In genomic region chr5:140040358-140040757, GRCh38 we compare ENCODE assay signal across 22 cellular contexts. TPM values are rescaled to one million over a fixed set of nuclear protein-coding genes. Genes with fewer than 3 reads are reported as not detected.
DNase-seq lines count a peak whose midpoint lies in the region; ATAC-seq and TF ChIP-seq lines count a peak whose summit lies in the region.
"Had no signal": no experiment of that assay in that cellular context is flagged by ENCODE, and none has a peak within 500 bp of the region (broad histone marks: within the 10 kb centered on the region; RNA-seq: fewer than 3 reads in every experiment).

No MANE protein-coding gene starts in this region.

- H3K4me1 ChIP-seq in cardiac muscle cell (ENCODE audit: low read depth) (peaks cover 61% of the 10 kb centered on the region), right atrium auricular region (peaks cover 0 to 53% of the 10 kb centered on the region in 2 donors), adipocyte (ENCODE audit: control insufficient read depth, insufficient read depth, low read length) (peaks cover 48% of the 10 kb centered on the region), suprapubic skin (peaks cover 48% of the 10 kb centered on the region)

- no peak for TF ChIP-seq POLR2A in suprapubic skin (IDR thresholded peaks at IDR 0.05)

- 78% methylated on average over 1 of the region's 1 CpG for WGBS in suprapubic skin

- TF ChIP-seq CTCF in cardiac muscle cell (IDR thresholded peaks at IDR 0.05; ENCODE audit: low read depth, low read length) (no peak), right atrium auricular region (IDR thresholded peaks at IDR 0.05) (no peak), suprapubic skin (IDR thresholded peaks at IDR 0.05) (no peak)

- H3K9me3 ChIP-seq in cardiac muscle cell (ENCODE audit: low read depth) (no peaks in the 10 kb centered on the region), right atrium auricular region (no peaks in the 10 kb centered on the region), adipocyte (ENCODE audit: control insufficient read depth, low read length) (no peaks in the 10 kb centered on the region), suprapubic skin (no peaks in the 10 kb centered on the region)
- H3K9me3 ChIP-seq: BLaER1, stomach had no signal

- H3K9ac ChIP-seq in adipocyte (ENCODE audit: low read length), result peak overlapping the region; percentile 56
- H3K9ac ChIP-seq: BLaER1 had no signal

- ATAC-seq in left lobe of liver, result no peak
- ATAC-seq: HCT116 had no signal

- H3K4me3 ChIP-seq in cardiac muscle cell, result peak overlapping the region; percentile 88
- no peak overlapping the region for H3K4me3 ChIP-seq in right atrium auricular region
- H3K4me3 ChIP-seq in adipocyte (ENCODE audit: low read length), result no peak overlapping the region
- no peak overlapping the region for H3K4me3 ChIP-seq in suprapubic skin
- H3K4me3 ChIP-seq: BLaER1, smooth muscle cell had no signal

- H3K27me3 ChIP-seq in cardiac muscle cell (no peaks in the 10 kb centered on the region), right atrium auricular region (no peaks in the 10 kb centered on the region), adipocyte (replicated peaks; ENCODE audit: control insufficient read depth, insufficient read depth, low read length) (no peaks in the 10 kb centered on the region), suprapubic skin (peaks cover 24% of the 10 kb centered on the region)

- DNase-seq in cardiac muscle cell (ENCODE audit: low read depth in 1 of 2, low spot score in 1 of 2), result no peak
- no peak for DNase-seq in right atrium auricular region (ENCODE audit: low spot score)
- no peak for DNase-seq in adipocyte (ENCODE audit: low read depth)
- DNase-seq in inferior parietal cortex (ENCODE audit: extremely low spot score), result peak; percentile 13
- no peak for DNase-seq in suprapubic skin (ENCODE audit: low spot score in 2 of 2)
- DNase-seq in left lobe of liver (ENCODE audit: low spot score), result no peak
- no peak for DNase-seq in anterior cingulate cortex (lab: John Stamatoyannopoulos, UW)
- no peak for DNase-seq in NOMO-1 treated with DMSO at 0.1 percent for 48 hours (lab: John Stamatoyannopoulos, UW; ENCODE audit: unreplicated experiment)
- DNase-seq: activated CD4-positive, alpha-beta T cell treated with anti-CD3 and anti-CD28 coated beads, Interleukin-2, amount 10 ng/mL, durations not matched to agents 7 days and 5 days; activated CD8-positive, alpha-beta memory T cell treated with anti-CD3 and anti-CD28 coated beads, Interleukin-2, amount 50 U/mL, for 4 hours; activated gamma-delta T cell; EL; IMR-90; kidney; naive B cell; NCI-H2029; posterior cingulate gyrus; stimulated activated CD4-positive, alpha-beta T cell treated with anti-CD3 and anti-CD28 coated beads, Interleukin-4, amount 100 ng/mL, for 24 hours; stomach had no signal

- no peak for TF ChIP-seq EP300 in suprapubic skin (IDR thresholded peaks at IDR 0.05)

- no peak overlapping the region for H3K27ac ChIP-seq in cardiac muscle cell
- H3K27ac ChIP-seq in right atrium auricular region, result no peak overlapping the region
- peak overlapping the region; percentile 23 for H3K27ac ChIP-seq in suprapubic skin
- H3K27ac ChIP-seq: BLaER1 had no signal

- no peaks in the 10 kb centered on the region for H3K36me3 ChIP-seq in cardiac muscle cell
- no peaks in the 10 kb centered on the region for H3K36me3 ChIP-seq in right atrium auricular region
- no peaks in the 10 kb centered on the region for H3K36me3 ChIP-seq in adipocyte (ENCODE audit: control insufficient read depth, insufficient read depth, low read length, severe bottlenecking)
- no peaks in the 10 kb centered on the region for H3K36me3 ChIP-seq in suprapubic skin
- H3K36me3 ChIP-seq: BLaER1, stomach had no signal

RNA-seq across cellular contexts. Expression of gene NRG2, which starts 2.7 kb away (rescaled TPM):
- total RNA-seq in cardiac muscle cell, result 16.5 and 20.7 TPM in 2 replicates
- 13.5 and 14.5 TPM in 2 replicates for polyA plus RNA-seq in cardiac muscle cell
- 1 to 10 TPM; 1.8 to 1.9 TPM for total RNA-seq in right atrium auricular region
- 1 to 10 TPM; 4.5 to 7.0 (median 5.4) TPM for total RNA-seq in suprapubic skin
- total RNA-seq in left lobe of liver, result 0.81 TPM
- total RNA-seq: activated CD4-positive, alpha-beta T cell treated with anti-CD3 and anti-CD28 coated beads, Interleukin-2, amount 10 ng/mL, durations not matched to agents 7 days and 5 days had no signal
- polyA plus RNA-seq: IMR-90 had no signal
